ENCODE assay signal across 8 cellular contexts in the genomic region with DNA sequence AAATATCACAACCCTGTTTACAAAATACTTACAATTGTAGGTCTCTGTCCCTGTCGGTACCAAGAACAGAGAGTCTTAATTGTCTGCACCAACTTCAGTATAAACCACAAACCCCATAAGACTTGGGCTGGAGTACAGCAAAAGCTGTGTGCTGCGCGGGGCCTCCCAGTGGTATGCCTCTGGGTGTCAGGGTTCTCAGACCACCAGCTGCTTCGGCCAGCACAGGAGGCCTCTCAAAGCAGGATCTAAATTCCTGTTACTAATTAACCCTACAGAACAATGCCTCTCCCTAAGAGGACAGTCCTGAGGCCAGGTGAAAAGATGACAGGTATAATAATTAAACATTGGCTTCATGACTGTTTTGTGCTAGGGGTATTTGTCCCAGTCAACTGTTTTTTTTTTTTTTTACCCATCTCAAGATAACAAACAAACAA. TPM values are rescaled to one million over a fixed set of nuclear protein-coding genes. Genes with fewer than 3 reads are reported as not detected.
DNase-seq lines count a peak whose midpoint lies in the region; ATAC-seq and TF ChIP-seq lines count a peak whose summit lies in the region.

No MANE protein-coding gene starts in this region.

- H3K36me3 ChIP-seq in sigmoid colon = peaks cover 0 to 28% (median 4%) of the 10 kb centered on the region in 4 donors

- intact Hi-C loops in sigmoid colon (cut with DNase I) = loop anchor here (5.0 kb wide), 1 partner anchor 222 kb away; no protein-coding TSS in a partner anchor

- CTCF ChIA-PET in T-cell (lab: Charles Lee) = interaction anchor here (0.7 to 1.2 kb wide), 5 partner anchors 8 to 106 kb away, joined by 3 to 4 read pairs (median 3); no protein-coding TSS in a partner anchor

- TF ChIP-seq POLR2A in sigmoid colon (IDR thresholded peaks at IDR 0.05) = no peak

- H3K9me3 Mint-ChIP-seq in T-cell = no peaks in the 10 kb centered on the region

- POLR2A ChIA-PET in T-cell (lab: Charles Lee) = interaction anchor here (0.7 to 1.4 kb wide), 4 partner anchors 9 to 1521 kb away, joined by 4 to 5 read pairs (median 5); no protein-coding TSS in a partner anchor

- peak overlapping the region; percentile 78 to 90 (median 88) for H3K27ac ChIP-seq in sigmoid colon

- no peaks in the 10 kb centered on the region for H3K27me3 Mint-ChIP-seq in T-cell

- TF ChIP-seq CTCF in sigmoid colon (IDR thresholded peaks at IDR 0.05) = no peak

- ATAC-seq in GM21825 (IDR thresholded peaks at IDR 0.05; ENCODE audit: unreplicated experiment) (peak; percentile 74), T-cell (replicated peaks in 1 of 4) (peak in 3 of 4 experiments; percentile 58 to 72 (median 63)), GM21515 (IDR thresholded peaks at IDR 0.05; ENCODE audit: unreplicated experiment) (no peak)

- peak overlapping the region; percentile 24 to 48 (median 46) for H3K4me3 Mint-ChIP-seq in T-cell

- H3K4me3 ChIP-seq in sigmoid colon = peak overlapping the region in 1 of 4 donors; percentile 40

- H3K27ac Mint-ChIP-seq in T-cell = peak overlapping the region; percentile 72 to 89

- no peaks in the 10 kb centered on the region for H3K27me3 ChIP-seq in sigmoid colon

- H3K9me3 ChIP-seq in sigmoid colon = no peaks in the 10 kb centered on the region

- peaks cover 0 to 76% (median 48%) of the 10 kb centered on the region in 4 donors for H3K4me1 ChIP-seq in sigmoid colon

- peaks cover 19% of the 10 kb centered on the region for H3K36me3 Mint-ChIP-seq in T-cell

- no peak for TF ChIP-seq EP300 in sigmoid colon (IDR thresholded peaks at IDR 0.05)

- peak; percentile 66 for DNase-seq in COLO668 (lab: John Stamatoyannopoulos, UW; ENCODE audit: unreplicated experiment)
- DNase-seq in T-cell = peak in 21 of 34 experiments; percentile 6 to 28 (median 15)
- DNase-seq in foreskin melanocyte = peak; percentile 76
- no peak for DNase-seq in sigmoid colon
- no peak for DNase-seq in stimulated activated CD8-positive, alpha-beta memory T cell treated with anti-CD3 and anti-CD28 coated beads, Interleukin-4, amount 100 ng/mL, for 48 hours
- DNase-seq in GDM1 (lab: John Stamatoyannopoulos, UW) = no peak

- H3K4me1 Mint-ChIP-seq in T-cell = peaks cover 47 to 64% (median 59%) of the 10 kb centered on the region in 3 donors

- WGBS in sigmoid colon, 2 donors = 5 to 16% methylated on average over 4 of the region's 4 CpGs

RNA-seq across cellular contexts. Expression of a gene that starts 1.0 kb away (rescaled TPM):
- total RNA-seq in T-cell = 10 to 100 TPM; 17.4 to 45.6 (median 19.6) TPM
- total RNA-seq in sigmoid colon = 1,000 to 10,000 TPM in 1 of 4 donors, 100 to 1,000 TPM in 3; 637 to 1,443 (median 763) TPM
- 10 to 100 TPM in 2 of 3 donors, 1 to 10 TPM in 1; 8.3 to 42.5 (median 10.8) TPM for polyA plus RNA-seq in sigmoid colon

Comparison
In these comparisons a context has a peak if more than half of its experiments do, and no peak if none do; other contexts are left out.
1. DNase-seq: peak in COLO668 (single experiment), T-cell (21 of 34) and foreskin melanocyte (single experiment); none in sigmoid colon (single experiment), stimulated activated CD8-positive, alpha-beta memory T cell treated with anti-CD3 and anti-CD28 coated beads, Interleukin-4, amount 100 ng/mL, for 48 hours (single experiment) and GDM1 (single experiment).
2. RNA of a gene that starts 1.0 kb away (total RNA-seq): 637 to 1,443 TPM in sigmoid colon; 17.4 to 45.6 TPM in T-cell; every median in the first group is over 10 times any median in the second.